Comparison of ENCODE assay signal across 17 cellular contexts in the genomic region with DNA sequence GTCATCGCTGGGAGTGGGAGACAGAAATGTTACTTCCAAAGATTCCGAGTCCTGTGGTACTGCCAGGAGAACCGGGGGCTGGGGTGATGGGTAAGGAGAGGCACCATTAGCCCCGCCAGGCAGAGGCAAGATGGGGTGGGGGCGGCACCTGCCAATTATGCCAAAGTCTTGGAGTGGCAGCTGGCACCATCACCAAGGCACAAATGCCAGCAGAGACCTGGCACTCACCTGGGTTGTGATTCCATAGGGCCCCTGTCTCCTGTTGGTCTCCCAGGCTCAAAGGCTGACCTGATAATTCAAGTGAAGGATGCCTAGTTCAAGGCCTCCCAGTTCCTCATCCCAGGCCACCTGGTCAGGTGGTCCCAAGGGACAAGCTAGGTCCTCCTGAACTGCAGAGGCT. TPM values are rescaled to one million over a fixed set of nuclear protein-coding genes. Genes with fewer than 3 reads are reported as not detected.
"Had no signal": no experiment of that assay in that cellular context is flagged by ENCODE, and none has a peak within 500 bp of the region (broad histone marks: within the 10 kb centered on the region; RNA-seq: fewer than 3 reads in every experiment).

No MANE protein-coding gene starts in this region.

- H3K27me3 Mint-ChIP-seq: memory B cell had no signal

- H3K4me3 ChIP-seq: esophagus squamous epithelium, left lung, lower lobe of right lung, spleen, thyroid gland, upper lobe of left lung, uterus had no signal

- H3K9me3 ChIP-seq: esophagus squamous epithelium, left lung, lower lobe of right lung, spleen, thyroid gland, upper lobe of left lung, uterus had no signal

- H3K27ac Mint-ChIP-seq: immature natural killer cell, memory B cell, mesothelial cell of epicardium, natural killer cell had no signal

- H3K9me3 Mint-ChIP-seq: immature natural killer cell, memory B cell, mesothelial cell of epicardium, natural killer cell, neural crest cell had no signal

- H3K27ac ChIP-seq: esophagus squamous epithelium, left lung, lower lobe of right lung, spleen, thyroid gland, upper lobe of left lung, uterus had no signal

- H3K4me1 ChIP-seq: left lung, lower lobe of right lung, spleen, upper lobe of left lung had no signal

- ATAC-seq: left lung, lower lobe of right lung, natural killer cell had no signal

- H3K36me3 Mint-ChIP-seq: immature natural killer cell, memory B cell, mesothelial cell of epicardium, natural killer cell had no signal

- H3K36me3 ChIP-seq: esophagus squamous epithelium, left lung, lower lobe of right lung, thyroid gland, upper lobe of left lung, uterus had no signal

- H3K27me3 ChIP-seq: left lung, thyroid gland, upper lobe of left lung, uterus had no signal

- DNase-seq: effector memory CD4-positive, alpha-beta T cell; esophagus squamous epithelium; immature natural killer cell; left lung; lower lobe of right lung; natural killer cell; posterior cingulate gyrus; spleen; stimulated activated CD4-positive, alpha-beta T cell treated with anti-CD3 and anti-CD28 coated beads, Interleukin-15, amount 100 ng/mL, for 24 hours; stimulated activated naive CD4-positive, alpha-beta T cell; thyroid gland; upper lobe of left lung; uterus had no signal

- H3K4me1 Mint-ChIP-seq: immature natural killer cell, memory B cell, mesothelial cell of epicardium, natural killer cell had no signal

- H3K4me3 Mint-ChIP-seq: immature natural killer cell, memory B cell, mesothelial cell of epicardium, natural killer cell had no signal

RNA-seq across cellular contexts. Expression of a gene that starts 7.6 kb away (rescaled TPM):
- total RNA-seq: myocyte, natural killer cell had no signal
